ENCODE assay signal across 16 cellular contexts in genomic region chr20:3328501-3328900, GRCh38.
"Had no signal": no experiment of that assay in that cellular context is flagged by ENCODE, and none has a peak within 500 bp of the region (broad histone marks: within the 10 kb centered on the region; RNA-seq: fewer than 3 reads in every experiment).

No MANE protein-coding gene starts in this region.

- H3K9me3 Mint-ChIP-seq: brain; nephron progenitor cell; stimulated activated naive CD8-positive, alpha-beta T cell treated with anti-CD3 and anti-CD28 coated beads, Interleukin-15, Interleukin-2, amounts not matched to agents 100 ng/mL and 50 ng/mL, for 24 hours; WTC11 had no signal

- H3K27me3 Mint-ChIP-seq: activated CD4-positive, alpha-beta T cell treated with anti-CD3 and anti-CD28 coated beads for 36 hours; brain; stimulated activated naive CD8-positive, alpha-beta T cell treated with anti-CD3 and anti-CD28 coated beads, Interleukin-15, Interleukin-2, amounts not matched to agents 100 ng/mL and 50 ng/mL, for 24 hours had no signal

- H3K27me3 ChIP-seq: colonic mucosa, tibial nerve had no signal

- H3K4me3 ChIP-seq: colonic mucosa, lower lobe of right lung, tibial nerve had no signal

- DNase-seq: activated CD4-positive, alpha-beta T cell treated with anti-CD3 and anti-CD28 coated beads for 36 hours; anterior cingulate cortex; caudate nucleus; colonic mucosa; erythroblast; foreskin melanocyte; glutamatergic neuron; hippocampal formation; left colon; lower lobe of right lung; nephron progenitor cell; stimulated activated CD4-positive, alpha-beta T cell treated with anti-CD3 and anti-CD28 coated beads, Interleukin-2, amount 100 ng/mL, for 24 hours had no signal

- H3K4me1 Mint-ChIP-seq: brain, nephron progenitor cell, WTC11 had no signal

- H3K4me1 ChIP-seq: colonic mucosa, tibial nerve had no signal

- H3K36me3 ChIP-seq: colonic mucosa had no signal

- H3K27ac Mint-ChIP-seq: activated CD4-positive, alpha-beta T cell treated with anti-CD3 and anti-CD28 coated beads for 36 hours; nephron progenitor cell; stimulated activated naive CD8-positive, alpha-beta T cell treated with anti-CD3 and anti-CD28 coated beads, Interleukin-15, Interleukin-2, amounts not matched to agents 100 ng/mL and 50 ng/mL, for 24 hours; WTC11 had no signal

- ATAC-seq: activated CD4-positive, alpha-beta T cell treated with anti-CD3 and anti-CD28 coated beads for 36 hours; left colon; lower lobe of right lung; WTC11 had no signal

- H3K27ac ChIP-seq: colonic mucosa, lower lobe of right lung, tibial nerve had no signal

- H3K4me3 Mint-ChIP-seq: activated CD4-positive, alpha-beta T cell treated with anti-CD3 and anti-CD28 coated beads for 36 hours; brain; nephron progenitor cell; stimulated activated naive CD8-positive, alpha-beta T cell treated with anti-CD3 and anti-CD28 coated beads, Interleukin-15, Interleukin-2, amounts not matched to agents 100 ng/mL and 50 ng/mL, for 24 hours; WTC11 had no signal

- H3K9me3 ChIP-seq: colonic mucosa, lower lobe of right lung, tibial nerve had no signal
